1 cellular context compared by ENCODE assay signal in the genomic region with DNA sequence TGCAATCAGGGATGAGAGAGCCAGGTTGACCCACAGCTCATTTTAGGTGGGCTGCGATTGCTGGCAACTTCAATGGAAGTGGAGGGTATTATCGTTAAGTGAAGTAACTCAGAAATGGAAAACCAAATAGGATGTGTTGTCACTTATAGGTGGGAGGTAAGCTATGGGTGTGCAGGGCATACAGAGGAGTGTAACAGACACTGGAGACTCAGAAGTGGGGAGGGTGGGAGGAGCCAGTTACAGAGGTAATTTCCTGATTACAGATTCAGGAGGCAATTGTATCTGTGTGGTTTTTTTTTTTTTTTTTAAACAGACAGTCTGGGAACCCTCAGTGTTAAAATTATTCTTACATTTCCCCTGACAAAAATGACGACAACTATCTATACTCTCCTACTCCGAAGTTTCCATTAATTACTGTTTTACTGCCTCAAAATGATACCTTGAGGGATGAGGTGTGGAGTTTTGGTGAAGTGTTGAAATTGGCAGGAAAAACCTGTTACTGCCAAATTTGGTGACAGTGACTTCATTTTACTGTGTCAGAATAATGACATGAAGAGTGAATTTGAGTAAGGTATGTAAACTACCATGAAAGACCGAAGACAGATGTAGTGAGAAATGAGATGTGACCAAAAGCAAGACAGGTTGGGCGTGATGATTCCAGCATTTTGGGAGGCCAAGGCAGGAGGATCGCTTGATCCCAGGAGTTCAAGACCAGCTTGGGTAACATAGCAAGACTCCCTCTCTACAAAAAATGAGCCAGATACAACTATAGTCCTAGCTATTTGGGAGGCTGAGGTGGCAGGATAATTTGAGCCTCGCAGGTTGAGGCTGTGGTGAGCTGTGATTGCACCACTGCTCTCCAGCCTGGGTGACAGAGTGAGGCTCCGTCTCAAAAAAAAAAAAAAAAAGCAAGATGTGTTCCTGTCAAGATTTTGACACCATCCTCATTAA.
TF ChIP-seq lines count a peak whose summit lies in the region.

No MANE protein-coding gene starts in this region.

TF ChIP-seq in HCT116, 20 proteins besides CTCF, POLR2A, EP300 and RAD21 (continued from another document):
- TF ChIP-seq, protein P1, sequence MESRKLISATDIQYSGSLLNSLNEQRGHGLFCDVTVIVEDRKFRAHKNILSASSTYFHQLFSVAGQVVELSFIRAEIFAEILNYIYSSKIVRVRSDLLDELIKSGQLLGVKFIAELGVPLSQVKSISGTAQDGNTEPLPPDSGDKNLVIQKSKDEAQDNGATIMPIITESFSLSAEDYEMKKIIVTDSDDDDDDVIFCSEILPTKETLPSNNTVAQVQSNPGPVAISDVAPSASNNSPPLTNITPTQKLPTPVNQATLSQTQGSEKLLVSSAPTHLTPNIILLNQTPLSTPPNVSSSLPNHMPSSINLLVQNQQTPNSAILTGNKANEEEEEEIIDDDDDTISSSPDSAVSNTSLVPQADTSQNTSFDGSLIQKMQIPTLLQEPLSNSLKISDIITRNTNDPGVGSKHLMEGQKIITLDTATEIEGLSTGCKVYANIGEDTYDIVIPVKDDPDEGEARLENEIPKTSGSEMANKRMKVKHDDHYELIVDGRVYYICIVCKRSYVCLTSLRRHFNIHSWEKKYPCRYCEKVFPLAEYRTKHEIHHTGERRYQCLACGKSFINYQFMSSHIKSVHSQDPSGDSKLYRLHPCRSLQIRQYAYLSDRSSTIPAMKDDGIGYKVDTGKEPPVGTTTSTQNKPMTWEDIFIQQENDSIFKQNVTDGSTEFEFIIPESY (IDR thresholded peaks at IDR 0.05; ENCODE audit: extremely low read depth, insufficient replicate concordance, low read length) = no peak
- TF ChIP-seq SIN3A (IDR thresholded peaks at IDR 0.05; ENCODE audit: low read depth) = no peak
